ENCODE assay signal across 15 cellular contexts in the genomic region with DNA sequence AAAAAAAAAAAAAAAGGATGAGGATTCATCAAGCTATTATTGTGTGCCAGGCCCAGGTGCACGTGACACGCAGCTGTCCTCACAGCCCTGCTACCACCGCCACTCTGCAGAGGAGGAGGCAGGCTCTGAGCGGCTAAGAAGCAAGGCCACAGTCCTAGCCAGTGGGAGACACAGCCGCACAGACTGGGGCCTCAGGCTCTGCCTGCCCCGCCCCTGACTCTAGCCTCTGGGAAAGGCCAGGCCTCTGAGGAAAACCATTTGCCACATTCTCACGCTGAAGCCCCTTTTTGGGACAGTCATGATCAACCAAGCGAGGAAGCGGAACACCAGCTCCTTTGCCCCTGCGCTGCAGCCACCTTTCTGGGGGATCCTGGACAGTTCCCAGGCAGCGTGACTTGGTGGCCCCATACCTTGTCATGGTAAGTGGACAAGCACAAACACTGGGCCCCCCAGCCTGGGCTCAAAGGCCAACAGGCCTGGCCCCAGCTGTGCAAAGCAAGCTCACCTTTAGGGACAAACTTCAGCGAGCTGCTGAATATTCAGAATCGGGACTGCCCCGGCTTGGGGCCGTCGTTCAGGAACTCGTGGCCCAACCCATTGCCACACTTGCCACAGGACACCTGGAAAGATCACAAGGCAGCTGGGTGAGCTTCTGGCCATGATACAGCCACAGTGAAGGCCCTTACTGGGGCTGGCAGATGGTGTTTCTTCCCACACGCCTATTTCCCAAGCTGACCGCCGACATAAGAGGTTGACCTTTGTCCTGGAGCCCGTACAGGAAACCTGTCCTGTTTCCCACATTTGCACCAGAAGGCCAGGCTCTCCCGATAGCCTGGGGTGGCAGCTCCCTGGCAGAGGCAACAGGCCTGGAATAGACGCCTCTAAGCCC. TPM values are rescaled to one million over a fixed set of nuclear protein-coding genes. Genes with fewer than 3 reads are reported as not detected.
DNase-seq lines count a peak whose midpoint lies in the region; ATAC-seq and TF ChIP-seq lines count a peak whose summit lies in the region.
"Had no signal": no experiment of that assay in that cellular context is flagged by ENCODE, and none has a peak within 500 bp of the region (broad histone marks: within the 10 kb centered on the region; RNA-seq: fewer than 3 reads in every experiment).

No MANE protein-coding gene starts in this region.

- no peak for TF ChIP-seq CTCF in gastrocnemius medialis (IDR thresholded peaks at IDR 0.05 in 4 of 5, conservative IDR thresholded peaks at IDR 0.05 in 1 of 5)

- peaks cover 28 to 42% of the 10 kb centered on the region in 2 donors for H3K4me1 ChIP-seq in gastrocnemius medialis

- peak; percentile 15 to 50 for ATAC-seq in gastrocnemius medialis
- ATAC-seq in HG02970 (IDR thresholded peaks at IDR 0.05; ENCODE audit: low FRiP score, unreplicated experiment): no peak
- no peak for ATAC-seq in activated naive CD4-positive, alpha-beta T cell treated with anti-CD3 and anti-CD28 coated beads, Interleukin-2, amount 50 U/mL, for 72 hours

- H3K4me3 ChIP-seq in MG63: peak overlapping the region; percentile 86
- peak overlapping the region in 2 of 4 donors; percentile 13 to 15 for H3K4me3 ChIP-seq in gastrocnemius medialis
- H3K4me3 ChIP-seq: SJCRH30, smooth muscle cell, thyroid gland had no signal

- H3K36me3 ChIP-seq in MG63 (peaks cover 40% of the 10 kb centered on the region), gastrocnemius medialis (peaks cover 4 to 39% of the 10 kb centered on the region in 2 donors)
- H3K36me3 ChIP-seq: SJCRH30 had no signal

- H3K9me3 ChIP-seq in MG63 (no peaks in the 10 kb centered on the region), gastrocnemius medialis (no peaks in the 10 kb centered on the region)
- H3K9me3 ChIP-seq: SJCRH30, thyroid gland had no signal

- in situ Hi-C loops in gastrocnemius medialis (cut with MboI; ENCODE audit: low sequenced_read_pairs in 4 of 4): no loop called here

- peaks cover 0 to 11% of the 10 kb centered on the region in 2 donors for H3K36me3 Mint-ChIP-seq in activated naive CD4-positive, alpha-beta T cell treated with anti-CD3 and anti-CD28 coated beads, Interleukin-2, amount 50 U/mL, for 72 hours

- peak in 1 of 2 donors; percentile 26 for TF ChIP-seq POLR2A in gastrocnemius medialis (IDR thresholded peaks at IDR 0.05)

- intact Hi-C loops in gastrocnemius medialis (cut with DNase I; ENCODE audit: low total_unique reads): loop anchor here (10.0 kb wide), 1 partner anchor 594 kb away; a partner anchor contains a TSS

- no peaks in the 10 kb centered on the region for H3K9me3 Mint-ChIP-seq in activated naive CD4-positive, alpha-beta T cell treated with anti-CD3 and anti-CD28 coated beads, Interleukin-2, amount 50 U/mL, for 72 hours
- H3K9me3 Mint-ChIP-seq: activated CD4-positive, alpha-beta memory T cell treated with anti-CD3 and anti-CD28 coated beads for 36 hours had no signal

- H3K27me3 ChIP-seq in MG63: no peaks in the 10 kb centered on the region
- H3K27me3 ChIP-seq in gastrocnemius medialis: no peaks in the 10 kb centered on the region
- H3K27me3 ChIP-seq: SJCRH30, thyroid gland had no signal

- H3K27ac Mint-ChIP-seq in activated naive CD4-positive, alpha-beta T cell treated with anti-CD3 and anti-CD28 coated beads, Interleukin-2, amount 50 U/mL, for 72 hours: no peak overlapping the region
- H3K27ac Mint-ChIP-seq: activated CD4-positive, alpha-beta memory T cell treated with anti-CD3 and anti-CD28 coated beads for 36 hours had no signal

- DNase-seq in MG63: no peak
- peak; percentile 45 for DNase-seq in islet precursor cell
- peak in 1 of 2 donors; percentile 88 for DNase-seq in gastrocnemius medialis
- DNase-seq in NK-92 treated with Interleukin-12 subunit alpha and Interleukin-12 subunit beta, amount 100 ng/mL, for 24 hours (lab: John Stamatoyannopoulos, UW): no peak
- no peak for DNase-seq in activated naive CD4-positive, alpha-beta T cell treated with anti-CD3 and anti-CD28 coated beads, Interleukin-2, amount 50 U/mL, for 72 hours (ENCODE audit: low spot score in 2 of 2)
- DNase-seq: activated CD4-positive, alpha-beta memory T cell treated with anti-CD3 and anti-CD28 coated beads for 36 hours; activated naive CD4-positive, alpha-beta T cell; Calu3; NCI-H1694 treated with DMSO at 0.1 percent for 48 hours; NCI-H82; SJCRH30; thyroid gland had no signal

- H3K27ac ChIP-seq in gastrocnemius medialis: peak overlapping the region; percentile 98 to 100 (median 98)
- H3K27ac ChIP-seq: SJCRH30, thyroid gland had no signal

RNA-seq across cellular contexts. Expression of a gene that starts 2.5 kb away (rescaled TPM):
- total RNA-seq in MG63 (2014; rRNA removed; shearing (Covaris generic); ENCODE audit: low replicate concordance): 99.5 and 116 TPM in 2 replicates
- total RNA-seq in gastrocnemius medialis: 10 to 100 TPM; 16.7 to 40.7 (median 35.2) TPM
- 10 to 100 TPM; 17.3 to 41.7 TPM for total RNA-seq in activated naive CD4-positive, alpha-beta T cell treated with anti-CD3 and anti-CD28 coated beads, Interleukin-2, amount 50 U/mL, for 72 hours

RNA-seq across cellular contexts. Expression of a gene that starts 14.0 kb away (rescaled TPM):
- total RNA-seq in MG63 (2014; rRNA removed; shearing (Covaris generic); ENCODE audit: low replicate concordance): not detected in 2 replicates
- 100 to 1,000 TPM; 116 to 354 (median 188) TPM for total RNA-seq in gastrocnemius medialis
- not detected for total RNA-seq in activated naive CD4-positive, alpha-beta T cell treated with anti-CD3 and anti-CD28 coated beads, Interleukin-2, amount 50 U/mL, for 72 hours
- total RNA-seq: activated CD4-positive, alpha-beta memory T cell treated with anti-CD3 and anti-CD28 coated beads for 36 hours; Calu3; smooth muscle cell; thyroid gland had no signal

RNA-seq across cellular contexts. Expression of a gene that starts 18.8 kb away (rescaled TPM):
- total RNA-seq in MG63 (2014; rRNA removed; shearing (Covaris generic); ENCODE audit: low replicate concordance): 406 and 819 TPM in 2 replicates
- 1,000 to 10,000 TPM in 1 of 4 donors, 100 to 1,000 TPM in 3; 530 to 1,014 (median 743) TPM for total RNA-seq in gastrocnemius medialis
- total RNA-seq in activated naive CD4-positive, alpha-beta T cell treated with anti-CD3 and anti-CD28 coated beads, Interleukin-2, amount 50 U/mL, for 72 hours: 10 to 100 TPM; 63.4 to 98.8 TPM

RNA-seq across cellular contexts. Expression of a gene that starts 22.3 kb away (rescaled TPM):
- total RNA-seq in MG63 (2014; rRNA removed; shearing (Covaris generic); ENCODE audit: low replicate concordance): not detected in 2 replicates
- not detected for total RNA-seq in gastrocnemius medialis
- not detected for total RNA-seq in activated naive CD4-positive, alpha-beta T cell treated with anti-CD3 and anti-CD28 coated beads, Interleukin-2, amount 50 U/mL, for 72 hours
- total RNA-seq: activated CD4-positive, alpha-beta memory T cell treated with anti-CD3 and anti-CD28 coated beads for 36 hours; Calu3; K562; SJCRH30; smooth muscle cell had no signal

RNA-seq across cellular contexts. Expression of a gene that starts 24.1 kb away (rescaled TPM):
- 8,634 and 16,603 TPM in 2 replicates for total RNA-seq in MG63 (2014; rRNA removed; shearing (Covaris generic); ENCODE audit: low replicate concordance)
- 1,000 to 10,000 TPM; 1,162 to 1,876 (median 1,684) TPM for total RNA-seq in gastrocnemius medialis
- total RNA-seq in activated naive CD4-positive, alpha-beta T cell treated with anti-CD3 and anti-CD28 coated beads, Interleukin-2, amount 50 U/mL, for 72 hours: 1,000 to 10,000 TPM; 5,211 to 5,668 TPM

Comparison
In these comparisons a context has a peak if more than half of its experiments do, and no peak if none do; other contexts are left out.
1. ATAC-seq: peak in gastrocnemius medialis (2 of 2); none in HG02970 (single experiment) and activated naive CD4-positive, alpha-beta T cell treated with anti-CD3 and anti-CD28 coated beads, Interleukin-2, amount 50 U/mL, for 72 hours (0 of 2).
2. RNA of a gene that starts 14.0 kb away (total RNA-seq): 116 to 354 TPM in gastrocnemius medialis; not detected in activated naive CD4-positive, alpha-beta T cell treated with anti-CD3 and anti-CD28 coated beads, Interleukin-2, amount 50 U/mL, for 72 hours and not detected in MG63; every median in the first group is over 100 times any median in the second.